In genomic region chr20:47642118-47642517, GRCh38 we compare ENCODE assay signal across 25 cellular contexts.
"Had no signal": no experiment of that assay in that cellular context is flagged by ENCODE, and none has a peak within 500 bp of the region (broad histone marks: within the 10 kb centered on the region; RNA-seq: fewer than 3 reads in every experiment).

No MANE protein-coding gene starts in this region.

- H3K9me3 ChIP-seq: colonic mucosa, gastroesophageal sphincter, left ventricle myocardium inferior, lower lobe of right lung, pancreas, psoas muscle had no signal

- H3K36me3 ChIP-seq: colonic mucosa had no signal

- H3K27ac Mint-ChIP-seq: natural killer cell treated with Interleukin-12 subunit alpha and Interleukin-12 subunit beta and Interleukin-15 and Interleukin-18, amount 100 ng/mL, for 72 hours; neural progenitor cell had no signal

- H3K9me3 Mint-ChIP-seq: natural killer cell treated with Interleukin-12 subunit alpha and Interleukin-12 subunit beta and Interleukin-15 and Interleukin-18, amount 100 ng/mL, for 72 hours; neural progenitor cell; type B pancreatic cell had no signal

- H3K27me3 ChIP-seq: colonic mucosa, gastroesophageal sphincter, hepatocyte, neural progenitor cell, pancreas had no signal

- H3K4me2 ChIP-seq: hepatocyte, neural progenitor cell had no signal

- H3K4me1 ChIP-seq: colonic mucosa, gastroesophageal sphincter, left ventricle myocardium inferior, lower lobe of right lung, neural progenitor cell, pancreas, psoas muscle had no signal

- H3K27me3 Mint-ChIP-seq: natural killer cell treated with Interleukin-12 subunit alpha and Interleukin-12 subunit beta and Interleukin-15 and Interleukin-18, amount 100 ng/mL, for 72 hours; type B pancreatic cell had no signal

- H3K4me3 Mint-ChIP-seq: natural killer cell treated with Interleukin-12 subunit alpha and Interleukin-12 subunit beta and Interleukin-15 and Interleukin-18, amount 100 ng/mL, for 72 hours; neural progenitor cell; type B pancreatic cell had no signal

- DNase-seq: cerebellar nuclear complex; colonic mucosa; dermis blood vessel endothelial cell; erythroblast; foreskin fibroblast; kidney; left cardiac atrium; left ventricle myocardium inferior; lower lobe of right lung; mesenchymal stem cell; midbrain; nucleus accumbens; pancreas; psoas muscle; retina; small intestine; stimulated activated CD4-positive, alpha-beta T cell treated with anti-CD3 and anti-CD28 coated beads, Interleukin-12 subunit alpha, Interleukin-12 subunit beta, amount 100 ng/mL, for 4 hours; stimulated activated naive CD4-positive, alpha-beta T cell treated with Interleukin-2 at 50 U/mL for 16 hours had no signal

- H3K27ac ChIP-seq: colonic mucosa, gastroesophageal sphincter, hepatocyte, left ventricle myocardium inferior, lower lobe of right lung, neural progenitor cell, pancreas, psoas muscle had no signal

- ATAC-seq: gastroesophageal sphincter; lower lobe of right lung; natural killer cell treated with Interleukin-12 subunit alpha and Interleukin-12 subunit beta and Interleukin-15 and Interleukin-18, amount 100 ng/mL, for 72 hours; pancreas had no signal

- FAIRE-seq: endothelial cell of umbilical vein, kidney, pancreas, small intestine, urothelium cell line had no signal

- H3K4me3 ChIP-seq: colonic mucosa, gastroesophageal sphincter, hepatocyte, left ventricle myocardium inferior, lower lobe of right lung, neural progenitor cell, pancreas, psoas muscle had no signal
